In genomic region chr11:102467853-102468580, GRCh38 we compare ENCODE assay signal across 16 cellular contexts. TPM values are rescaled to one million over a fixed set of nuclear protein-coding genes. Genes with fewer than 3 reads are reported as not detected.
DNase-seq lines count a peak whose midpoint lies in the region; ATAC-seq, FAIRE-seq and TF ChIP-seq lines count a peak whose summit lies in the region.
"Had no signal": no experiment of that assay in that cellular context is flagged by ENCODE, and none has a peak within 500 bp of the region (broad histone marks: within the 10 kb centered on the region; RNA-seq: fewer than 3 reads in every experiment).

No MANE protein-coding gene starts in this region.

- RAD21 ChIA-PET in HCT116 (lab: Charles Lee; ENCODE audit: low non-redundant PET in 1 of 2, low total read pairs in 2 of 2, uncharacterized antibody in 2 of 2, unreplicated experiment in 2 of 2) = no interaction called here

- H3K4me3 ChIP-seq in HCT116 (replicated peaks in 1 of 2; ENCODE audit: low read depth in 1 of 2, low read length in 2 of 2) = no peak overlapping the region
- H3K4me3 ChIP-seq in K562 = no peak overlapping the region
- H3K4me3 ChIP-seq in naive thymus-derived CD4-positive, alpha-beta T cell (ENCODE audit: low read length) = no peak overlapping the region
- H3K4me3 ChIP-seq: cardiac muscle cell, skin epidermis had no signal

- WGBS in K562 (ENCODE audit: insufficient coverage, low coverage, missing lambda C conversion rate) = 26% methylated on average over 6 of the region's 6 CpGs

- H3K4me2 ChIP-seq in HCT116 (ENCODE audit: low read length) (peak overlapping the region; percentile 10; the same call in 1 of the 2 replicates), K562 (ENCODE audit: insufficient read depth, low read length) (peak overlapping the region; percentile 34; the same call in 1 of the 2 replicates)

- H3K9me3 ChIP-seq in HCT116 (ENCODE audit: control insufficient read depth in 1 of 2, insufficient read depth in 1 of 2, low read depth in 1 of 2, low read length in 2 of 2) (no peaks in the 10 kb centered on the region), K562 (replicated peaks; ENCODE audit: control insufficient read depth, insufficient read depth, low read depth, low read length) (no peaks in the 10 kb centered on the region)
- no peaks in the 10 kb centered on the region for H3K9me3 ChIP-seq in naive thymus-derived CD4-positive, alpha-beta T cell (ENCODE audit: control insufficient read depth in 2 of 3, low read length in 3 of 3)

- in situ Hi-C loops in K562 (cut with MboI) = no loop called here

- H3K4me1 ChIP-seq in HCT116 (ENCODE audit: control insufficient read depth in 1 of 2, insufficient read depth in 2 of 2, low read length in 2 of 2) = peaks cover 2 to 14% of the 10 kb centered on the region in 2 experiments; a peak in 2 of 4 replicates
- peaks cover 3 to 7% of the 10 kb centered on the region in 2 experiments; a peak in 2 of 5 replicates for H3K4me1 ChIP-seq in K562 (replicated peaks in 1 of 2; ENCODE audit: control insufficient read depth in 2 of 2, insufficient read depth in 2 of 2, low read length in 2 of 2)
- peaks cover 33 to 75% of the 10 kb centered on the region in 2 donors for H3K4me1 ChIP-seq in naive thymus-derived CD4-positive, alpha-beta T cell (ENCODE audit: control insufficient read depth in 2 of 2, insufficient read depth in 2 of 2, low read length in 2 of 2)

- no peaks in the 10 kb centered on the region for H3K27me3 Mint-ChIP-seq in naive thymus-derived CD4-positive, alpha-beta T cell

- BruUV-seq in HCT116 (replicated peaks; lab: Mats Ljungman, UMichigan) (no TSS peak), K562 (replicated peaks; lab: Mats Ljungman, UMichigan) (no TSS peak)

- H4K20me1 ChIP-seq in HCT116 (ENCODE audit: insufficient read depth) (no peaks in the 10 kb centered on the region), K562 (replicated peaks; ENCODE audit: control insufficient read depth, insufficient read depth, low read length) (no peaks in the 10 kb centered on the region)

- intact Hi-C loops in HCT116 (cut with micrococcal nuclease) = no loop called here
- intact Hi-C loops in K562 (cut with micrococcal nuclease) = no loop called here
- intact Hi-C loops in naive thymus-derived CD4-positive, alpha-beta T cell (cut with micrococcal nuclease) = no loop called here

- peak overlapping the region; percentile 1 to 82 (median 62) for H3K27ac Mint-ChIP-seq in naive thymus-derived CD4-positive, alpha-beta T cell

- POLR2A ChIA-PET in HCT116 (lab: Charles Lee) = no interaction called here
- POLR2A ChIA-PET in K562 (lab: Yijun Ruan, JAX) = interaction anchor here (1.1 to 1.6 kb wide), 2 partner anchors 14 to 31 kb away, joined by 4 to 5 read pairs; no protein-coding TSS in a partner anchor
- POLR2A ChIA-PET in naive thymus-derived CD4-positive, alpha-beta T cell (lab: Charles Lee) = interaction anchor here (1.0 to 2.9 kb wide), 6 partner anchors 8 to 19 kb away, joined by 3 to 23 read pairs (median 10); partner anchors contain the start of gene TMEM123

- peak overlapping the region; percentile 43 to 84 (median 58) for H3K4me3 Mint-ChIP-seq in naive thymus-derived CD4-positive, alpha-beta T cell

- CTCF ChIA-PET in HCT116 (lab: Charles Lee) = interaction anchor here (0.7 kb wide), 1 partner anchor 9 kb away, joined by 3 read pairs; no protein-coding TSS in a partner anchor
- CTCF ChIA-PET in K562 (lab: Yijun Ruan, JAX; ENCODE audit: low intra/inter-chr PET ratio) = interaction anchor here (0.6 kb wide), 1 partner anchor 15 kb away, joined by 3 read pairs; the partner anchor contains the start of gene TMEM123
- CTCF ChIA-PET in naive thymus-derived CD4-positive, alpha-beta T cell (lab: Charles Lee) = interaction anchor here (0.6 to 1.4 kb wide), 4 partner anchors 10 to 47 kb away, joined by 3 to 5 read pairs (median 4); no protein-coding TSS in a partner anchor

- TF ChIP-seq POLR2A in HCT116 (IDR thresholded peaks at IDR 0.05; ENCODE audit: borderline replicate concordance, extremely low read depth, insufficient read depth, insufficient read length) = no peak
- no peak for TF ChIP-seq POLR2A in K562 (conservative IDR thresholded peaks at IDR 0.05)

- H3K36me3 ChIP-seq in HCT116 (ENCODE audit: control insufficient read depth in 1 of 2, insufficient read depth in 2 of 2, low read length in 2 of 2) (no peaks in the 10 kb centered on the region), K562 (ENCODE audit: control insufficient read depth, insufficient read depth, low read length) (no peaks in the 10 kb centered on the region)
- H3K36me3 ChIP-seq in naive thymus-derived CD4-positive, alpha-beta T cell (ENCODE audit: control insufficient read depth in 2 of 3, insufficient read depth in 3 of 3, low read length in 3 of 3) = no peaks in the 10 kb centered on the region
- H3K36me3 ChIP-seq: cardiac muscle cell had no signal

- H3K27me3 ChIP-seq in HCT116 (ENCODE audit: insufficient read depth, low read length) = no peaks in the 10 kb centered on the region
- peaks cover 0 to 2% of the 10 kb centered on the region in 2 experiments; a peak in 2 of 5 replicates for H3K27me3 ChIP-seq in K562 (ENCODE audit: control insufficient read depth in 2 of 2, insufficient read depth in 2 of 2, low read length in 2 of 2)
- H3K27me3 ChIP-seq in naive thymus-derived CD4-positive, alpha-beta T cell (ENCODE audit: control insufficient read depth in 2 of 2, insufficient read depth in 2 of 2, low read length in 2 of 2) = no peaks in the 10 kb centered on the region
- H3K27me3 ChIP-seq: cardiac muscle cell had no signal

- peaks cover 0 to 4% (median 0%) of the 10 kb centered on the region in 11 donors for H3K9me3 Mint-ChIP-seq in naive thymus-derived CD4-positive, alpha-beta T cell

- H3K9ac ChIP-seq in HCT116 (ENCODE audit: low read length) (no peak overlapping the region), K562 (ENCODE audit: insufficient read depth in 1 of 2, low read depth in 2 of 2, low read length in 2 of 2) (no peak overlapping the region)

- no peaks in the 10 kb centered on the region for H3K9me1 ChIP-seq in K562 (ENCODE audit: control insufficient read depth, insufficient read depth, low read length)

- FAIRE-seq in K562 (lab: Jason Lieb, UNC) = no peak
- FAIRE-seq: H1 had no signal

- TF ChIP-seq RAD21 in HCT116 (IDR thresholded peaks at IDR 0.05; ENCODE audit: low read depth) = no peak
- no peak for TF ChIP-seq RAD21 in K562 (CRISPR knock-in tag; conservative IDR thresholded peaks at IDR 0.05 in 1 of 2, IDR thresholded peaks at IDR 0.05 in 1 of 2)

- peaks cover 61 to 99% (median 92%) of the 10 kb centered on the region in 7 donors for H3K4me1 Mint-ChIP-seq in naive thymus-derived CD4-positive, alpha-beta T cell

- H3K9me2 ChIP-seq in HCT116 (ENCODE audit: insufficient read depth) = no peaks in the 10 kb centered on the region

- ATAC-seq in HCT116 = no peak
- no peak for ATAC-seq in K562
- no peak for ATAC-seq in naive thymus-derived CD4-positive, alpha-beta T cell
- ATAC-seq in GM21447 (IDR thresholded peaks at IDR 0.05; ENCODE audit: unreplicated experiment) = no peak
- ATAC-seq: activated CD4-positive, CD25-positive, alpha-beta regulatory T cell treated with anti-CD3 and anti-CD28 coated beads, Interleukin-2, amount 50 U/mL, for 24 hours had no signal

- H3K27ac ChIP-seq in HCT116 (ENCODE audit: low read depth, low read length) (no peak overlapping the region), K562 (ENCODE audit: extremely low read depth, low read depth, low read length) (no peak overlapping the region)
- peak overlapping the region; percentile 2 for H3K27ac ChIP-seq in naive thymus-derived CD4-positive, alpha-beta T cell (ENCODE audit: low read depth, low read length)
- H3K27ac ChIP-seq: 22Rv1, cardiac muscle cell, skin epidermis had no signal

- TF ChIP-seq EP300 in K562 (IDR thresholded peaks at IDR 0.05; ENCODE audit: low read length) = no peak

- DNase-seq in DMS53 (lab: John Stamatoyannopoulos, UW) = peak; percentile 56
- no peak for DNase-seq in DMS53 treated with DMSO at 0.1 percent for 48 hours (lab: John Stamatoyannopoulos, UW; ENCODE audit: unreplicated experiment)
- no peak for DNase-seq in HCT116 (ENCODE audit: low read depth, low spot score)
- DNase-seq in K562 (ENCODE audit: extremely low read depth in 1 of 4, low spot score in 3 of 4) = no peak
- DNase-seq in naive thymus-derived CD4-positive, alpha-beta T cell = no peak
- no peak for DNase-seq in NOMO-1 treated with dmso at 0.1 percent for 144 hours (lab: John Stamatoyannopoulos, UW; ENCODE audit: unreplicated experiment)
- DNase-seq in NCI-H2107 treated with DMSO at 0.1 percent for 48 hours (lab: John Stamatoyannopoulos, UW; ENCODE audit: unreplicated experiment) = no peak
- DNase-seq: activated effector memory CD4-positive, alpha-beta T cell treated with anti-CD3 and anti-CD28 coated beads, Interleukin-2, amount 50 U/mL, for 16 hours; left cardiac atrium; NK-92 treated with Interleukin-12 subunit alpha and Interleukin-12 subunit beta, amount 100 ng/mL, for 24 hours had no signal

- H2AFZ ChIP-seq in HCT116 (ENCODE audit: low read depth, low read length, poor library complexity, severe bottlenecking) (no peak overlapping the region), K562 (ENCODE audit: low read depth, low read length) (peak overlapping the region; percentile 71)

- TF ChIP-seq CTCF in HCT116 (IDR thresholded peaks at IDR 0.05 in 2 of 3, conservative IDR thresholded peaks at IDR 0.05 in 1 of 3; ENCODE audit: borderline replicate concordance in 1 of 3, insufficient read depth in 1 of 3, low read depth in 2 of 3, low read length in 2 of 3) = no peak
- TF ChIP-seq CTCF in K562 (IDR thresholded peaks at IDR 0.05 in 2 of 3, conservative IDR thresholded peaks at IDR 0.05 in 1 of 3; ENCODE audit: insufficient read depth in 2 of 3, low read depth in 1 of 3, low read length in 3 of 3) = no peak

- H3K79me2 ChIP-seq in HCT116 (ENCODE audit: insufficient read depth, low read length) = no peaks in the 10 kb centered on the region
- H3K79me2 ChIP-seq in K562 (ENCODE audit: control insufficient read depth, insufficient read depth, low read length) = no peaks in the 10 kb centered on the region

- H3K36me3 Mint-ChIP-seq in naive thymus-derived CD4-positive, alpha-beta T cell = peaks cover 0 to 5% (median 0%) of the 10 kb centered on the region in 5 donors

RNA-seq across cellular contexts. Expression of gene TMEM123, which starts 15.5 kb away (rescaled TPM):
- total RNA-seq in HCT116 (2021; ENCODE audit: unreplicated experiment) (217 TPM), K562 (2014; rRNA removed) (50.2 and 55.0 TPM in 2 replicates), K562 (2014; rRNA removed; fragmentation: Illumina TruSeq; extraction: Trizol) (132 and 151 TPM in 2 replicates), K562 (2015; rRNA removed; fragmentation: Illumina TruSeq; extraction: Trizol) (139 and 149 TPM in 2 replicates), K562 (2021) (80.0 and 82.4 TPM in 2 replicates)
- 189 and 220 TPM in 2 replicates for polyA plus RNA-seq in HCT116 (2012)
- 82.8 and 147 TPM in 2 replicates for total RNA-seq in K562 (2011; cell fraction: chromatin; rRNA removed; ENCODE audit: low replicate concordance)
- total RNA-seq in K562 (2011; cell fraction: nucleolus; rRNA removed) = 97.2 and 106 TPM in 2 replicates
- total RNA-seq in K562 (2011; cell fraction: nucleoplasm; rRNA removed) = 158 and 240 TPM in 2 replicates
- polyA plus RNA-seq in K562 (2011; rRNA removed) (327 and 344 TPM in 2 replicates), K562 (2014; fragmentation: Illumina TruSeq; extraction: Trizol) (100 and 104 TPM in 2 replicates), K562 (2014; fragmentation: Nextera tagmentation; extraction: Ambion mirVana) (10 to 100 TPM; 19.8 to 29.4 TPM), K562 (2014; rRNA removed) (50.1 and 52.3 TPM in 2 replicates)
- 95.7 and 139 TPM in 2 replicates for polyA plus RNA-seq in K562 (2011; cell fraction: cytosol; rRNA removed)
- 33.6 and 76.0 TPM in 2 replicates for polyA plus RNA-seq in K562 (2011; cell fraction: nucleus; rRNA removed)
- polyA plus RNA-seq in K562 (2012) = 73.9 and 87.4 TPM in 2 replicates
- 518 and 545 TPM in 2 replicates for polyA minus RNA-seq in K562 (2011; rRNA and poly(A)+ RNA removed)
- polyA minus RNA-seq in K562 (2011; cell fraction: cytosol; rRNA and poly(A)+ RNA removed) = 108 and 135 TPM in 2 replicates
- 22.5 and 48.3 TPM in 2 replicates for polyA minus RNA-seq in K562 (2011; cell fraction: nucleus; rRNA and poly(A)+ RNA removed)
- 100 to 1,000 TPM; 270 to 495 (median 437) TPM for total RNA-seq in naive thymus-derived CD4-positive, alpha-beta T cell
- polyA plus RNA-seq in naive thymus-derived CD4-positive, alpha-beta T cell = 100 to 1,000 TPM; 811 to 922 TPM
